ENCODE assay signal across 23 cellular contexts in genomic region chr14:52329678-52330376, GRCh38. TPM values are rescaled to one million over a fixed set of nuclear protein-coding genes. Genes with fewer than 3 reads are reported as not detected.
DNase-seq lines count a peak whose midpoint lies in the region; ATAC-seq, FAIRE-seq and TF ChIP-seq lines count a peak whose summit lies in the region.
"Had no signal": no experiment of that assay in that cellular context is flagged by ENCODE, and none has a peak within 500 bp of the region (broad histone marks: within the 10 kb centered on the region; RNA-seq: fewer than 3 reads in every experiment).

No MANE protein-coding gene starts in this region.

- CTCF ChIA-PET in activated CD4-positive, alpha-beta T cell treated with anti-CD3 and anti-CD28 coated beads for 36 hours (lab: Charles Lee): interaction anchor here (0.6 to 1.7 kb wide), 4 partner anchors 11 to 633 kb away, joined by 3 to 7 read pairs (median 3); no protein-coding TSS in a partner anchor

- H3K36me3 ChIP-seq in pancreas (no peaks in the 10 kb centered on the region), mucosa of descending colon (ENCODE audit: low read depth) (no peaks in the 10 kb centered on the region)
- H3K36me3 ChIP-seq: adrenal gland, breast epithelium, upper lobe of left lung had no signal

- no peak for FAIRE-seq in pancreas (lab: Jason Lieb, UNC)
- FAIRE-seq: K562 had no signal

- H3K9me3 ChIP-seq in pancreas: no peaks in the 10 kb centered on the region
- H3K9me3 ChIP-seq in mucosa of descending colon: no peaks in the 10 kb centered on the region
- H3K9me3 ChIP-seq: adrenal gland, breast epithelium, upper lobe of left lung had no signal

- peaks cover 4% of the 10 kb centered on the region for H3K27me3 Mint-ChIP-seq in activated CD4-positive, alpha-beta T cell treated with anti-CD3 and anti-CD28 coated beads for 36 hours
- no peaks in the 10 kb centered on the region for H3K27me3 Mint-ChIP-seq in activated naive CD8-positive, alpha-beta T cell
- H3K27me3 Mint-ChIP-seq: progenitor cell of endocrine pancreas had no signal

- H3K4me3 ChIP-seq in pancreas: no peak overlapping the region
- H3K4me3 ChIP-seq in mucosa of descending colon: no peak overlapping the region
- H3K4me3 ChIP-seq: adrenal gland, breast epithelium, GM23248, K562, upper lobe of left lung had no signal

- peaks cover 2% of the 10 kb centered on the region for H3K9me3 Mint-ChIP-seq in activated CD4-positive, alpha-beta T cell treated with anti-CD3 and anti-CD28 coated beads for 36 hours (ENCODE audit: low read depth)
- H3K9me3 Mint-ChIP-seq in activated naive CD8-positive, alpha-beta T cell (ENCODE audit: low read depth): no peaks in the 10 kb centered on the region
- H3K9me3 Mint-ChIP-seq in stimulated activated effector memory CD8-positive, alpha-beta T cell treated with anti-CD3 and anti-CD28 coated beads, Interleukin-12 subunit alpha, Interleukin-12 subunit beta, amount 100 ng/mL, for 72 hours: no peaks in the 10 kb centered on the region

- peaks cover 34% of the 10 kb centered on the region for H3K4me1 Mint-ChIP-seq in activated CD4-positive, alpha-beta T cell treated with anti-CD3 and anti-CD28 coated beads for 36 hours
- peaks cover 62% of the 10 kb centered on the region for H3K4me1 Mint-ChIP-seq in activated naive CD8-positive, alpha-beta T cell (ENCODE audit: low read depth)
- H3K4me1 Mint-ChIP-seq in stimulated activated effector memory CD8-positive, alpha-beta T cell treated with anti-CD3 and anti-CD28 coated beads, Interleukin-12 subunit alpha, Interleukin-12 subunit beta, amount 100 ng/mL, for 72 hours: peaks cover 77% of the 10 kb centered on the region

- H3K27ac ChIP-seq in pancreas: no peak overlapping the region
- H3K27ac ChIP-seq: 22Rv1, adrenal gland, breast epithelium, upper lobe of left lung had no signal

- WGBS in pancreas, 2 donors: 51 to 58% methylated on average over 6 of the region's 6 CpGs

- POLR2A ChIA-PET in activated CD4-positive, alpha-beta T cell treated with anti-CD3 and anti-CD28 coated beads for 36 hours (lab: Charles Lee): interaction anchor here (0.7 kb wide), 1 partner anchor 22 kb away, joined by 3 read pairs; no protein-coding TSS in a partner anchor

- no peaks in the 10 kb centered on the region for H3K27me3 ChIP-seq in pancreas
- H3K27me3 ChIP-seq: adrenal gland, breast epithelium, upper lobe of left lung had no signal

- H3K4me1 ChIP-seq in pancreas (no peaks in the 10 kb centered on the region), mucosa of descending colon (ENCODE audit: low read depth) (peaks cover 13% of the 10 kb centered on the region)
- H3K4me1 ChIP-seq: breast epithelium had no signal

- intact Hi-C loops in activated CD4-positive, alpha-beta T cell treated with anti-CD3 and anti-CD28 coated beads for 36 hours (cut with DNase I, micrococcal nuclease): loop anchor here (5.0 kb wide), 2 partner anchors 127 to 483 kb away; no protein-coding TSS in a partner anchor
- intact Hi-C loops in pancreas (cut with DNase I) (no loop called here), mucosa of descending colon (cut with DNase I, micrococcal nuclease) (no loop called here), Right ventricle myocardium superior (cut with DNase I) (no loop called here)

- DNase-seq in activated CD4-positive, alpha-beta T cell treated with anti-CD3 and anti-CD28 coated beads for 36 hours: peak; percentile 26
- DNase-seq in activated CD4-positive, alpha-beta T cell treated with anti-CD3 and anti-CD28 coated beads, Interleukin-2, amount 50 U/mL, for 1 hour: no peak
- DNase-seq in stimulated activated effector memory CD8-positive, alpha-beta T cell treated with anti-CD3 and anti-CD28 coated beads, Interleukin-12 subunit alpha, Interleukin-12 subunit beta, amount 100 ng/mL, for 72 hours (ENCODE audit: low spot score in 2 of 2): no peak
- DNase-seq in pancreas (no peak), mucosa of descending colon (no peak), Right ventricle myocardium superior (no peak)
- DNase-seq: activated effector memory CD4-positive, alpha-beta T cell treated with Interleukin-2 at 50 U/mL for 16 hours; adrenal gland; COR-L47; cortex of kidney; GM23248; left colon; MM.1S; NCI-H2171 treated with DMSO at 0.1 percent for 48 hours; NCI-H526 treated with DMSO at 0.1 percent for 48 hours; nephron progenitor cell; upper lobe of left lung had no signal

- no peak overlapping the region for H3K4me3 Mint-ChIP-seq in activated CD4-positive, alpha-beta T cell treated with anti-CD3 and anti-CD28 coated beads for 36 hours
- H3K4me3 Mint-ChIP-seq in activated naive CD8-positive, alpha-beta T cell: no peak overlapping the region
- H3K4me3 Mint-ChIP-seq in stimulated activated effector memory CD8-positive, alpha-beta T cell treated with anti-CD3 and anti-CD28 coated beads, Interleukin-12 subunit alpha, Interleukin-12 subunit beta, amount 100 ng/mL, for 72 hours: peak overlapping the region; percentile 32
- H3K4me3 Mint-ChIP-seq: nephron progenitor cell had no signal

- no peak for TF ChIP-seq CTCF in pancreas (IDR thresholded peaks at IDR 0.05)
- TF ChIP-seq CTCF in mucosa of descending colon (IDR thresholded peaks at IDR 0.05): no peak

- peaks cover 5% of the 10 kb centered on the region for H3K36me3 Mint-ChIP-seq in activated CD4-positive, alpha-beta T cell treated with anti-CD3 and anti-CD28 coated beads for 36 hours (ENCODE audit: low read depth)
- H3K36me3 Mint-ChIP-seq in activated naive CD8-positive, alpha-beta T cell: peaks cover 21% of the 10 kb centered on the region
- peaks cover 41% of the 10 kb centered on the region for H3K36me3 Mint-ChIP-seq in stimulated activated effector memory CD8-positive, alpha-beta T cell treated with anti-CD3 and anti-CD28 coated beads, Interleukin-12 subunit alpha, Interleukin-12 subunit beta, amount 100 ng/mL, for 72 hours

- ATAC-seq in activated CD4-positive, alpha-beta T cell treated with anti-CD3 and anti-CD28 coated beads for 36 hours: peak; percentile 32
- peak; percentile 26 for ATAC-seq in HG02610 (IDR thresholded peaks at IDR 0.05; ENCODE audit: unreplicated experiment)
- peak; percentile 68 for ATAC-seq in stimulated activated effector memory CD8-positive, alpha-beta T cell treated with anti-CD3 and anti-CD28 coated beads, Interleukin-12 subunit alpha, Interleukin-12 subunit beta, amount 100 ng/mL, for 72 hours
- ATAC-seq in pancreas: no peak
- no peak for ATAC-seq in mucosa of descending colon
- ATAC-seq in Right ventricle myocardium superior (ENCODE audit: poor library complexity): no peak
- ATAC-seq: K562, left colon had no signal

- H3K27ac Mint-ChIP-seq in activated CD4-positive, alpha-beta T cell treated with anti-CD3 and anti-CD28 coated beads for 36 hours: no peak overlapping the region
- peak overlapping the region; percentile 36 for H3K27ac Mint-ChIP-seq in activated naive CD8-positive, alpha-beta T cell
- H3K27ac Mint-ChIP-seq in stimulated activated effector memory CD8-positive, alpha-beta T cell treated with anti-CD3 and anti-CD28 coated beads, Interleukin-12 subunit alpha, Interleukin-12 subunit beta, amount 100 ng/mL, for 72 hours: peak overlapping the region; percentile 35
- H3K27ac Mint-ChIP-seq: nephron progenitor cell, progenitor cell of endocrine pancreas had no signal

RNA-seq across cellular contexts. Expression of gene PTGER2, which starts 15.7 kb away (rescaled TPM):
- total RNA-seq in activated CD4-positive, alpha-beta T cell treated with anti-CD3 and anti-CD28 coated beads for 36 hours: 1 to 10 TPM; 2.4 TPM
- total RNA-seq in pancreas: 1 to 10 TPM in 1 of 6 donors, under 1 TPM in 3, not detected in 2; 0.28 to 2.0 (median 0.54) TPM
- polyA plus RNA-seq in pancreas: under 1 TPM; 0.23 to 0.49 TPM
- total RNA-seq in mucosa of descending colon: 1 to 10 TPM; 3.2 to 8.1 (median 4.1) TPM
- total RNA-seq in Right ventricle myocardium superior: 0.65 TPM
- total RNA-seq: K562 had no signal
- polyA plus RNA-seq: K562 had no signal

Comparison
In these comparisons a context has a peak if more than half of its experiments do, and no peak if none do; other contexts are left out.
1. ATAC-seq: peak in activated CD4-positive, alpha-beta T cell treated with anti-CD3 and anti-CD28 coated beads for 36 hours (single experiment), HG02610 (single experiment) and stimulated activated effector memory CD8-positive, alpha-beta T cell treated with anti-CD3 and anti-CD28 coated beads, Interleukin-12 subunit alpha, Interleukin-12 subunit beta, amount 100 ng/mL, for 72 hours (single experiment); none in pancreas (0 of 4), mucosa of descending colon (single experiment) and Right ventricle myocardium superior (single experiment).
2. intact Hi-C loops: an anchor here in activated CD4-positive, alpha-beta T cell treated with anti-CD3 and anti-CD28 coated beads for 36 hours (5.0 kb wide); none called in pancreas, mucosa of descending colon and Right ventricle myocardium superior.